Comparison of ENCODE assay signal across 25 cellular contexts in the genomic region with DNA sequence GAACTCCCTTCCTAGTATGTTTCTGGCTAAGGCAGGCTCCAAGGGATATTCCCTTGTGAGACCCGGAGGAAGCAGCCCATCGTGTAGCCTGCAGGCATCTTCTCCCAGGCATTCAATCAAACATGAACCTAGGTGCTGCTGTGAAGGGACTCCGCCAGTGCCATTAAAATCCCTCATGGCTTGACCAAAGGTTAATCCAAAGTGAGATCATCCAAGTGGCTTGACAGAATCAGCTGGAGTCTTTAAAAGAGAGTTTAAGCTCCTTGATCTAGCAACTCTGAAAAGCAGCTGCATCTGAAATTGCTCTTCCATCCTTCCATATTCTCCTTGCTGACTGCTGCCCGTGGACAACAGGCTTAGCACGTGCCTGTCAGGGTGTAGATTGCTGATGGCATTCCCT.
"Had no signal": no experiment of that assay in that cellular context is flagged by ENCODE, and none has a peak within 500 bp of the region (broad histone marks: within the 10 kb centered on the region; RNA-seq: fewer than 3 reads in every experiment).

No MANE protein-coding gene starts in this region.

- H3K4me3 ChIP-seq: esophagus squamous epithelium, ovary, sigmoid colon, smooth muscle cell, suprapubic skin, tibial artery had no signal

- H3K9me3 ChIP-seq: esophagus squamous epithelium, ovary, sigmoid colon, suprapubic skin, tibial artery had no signal

- H3K27ac ChIP-seq: epithelial cell of prostate, esophagus squamous epithelium, ovary, suprapubic skin, tibial artery had no signal

- H3K4me1 ChIP-seq: esophagus squamous epithelium, suprapubic skin, tibial artery had no signal

- FAIRE-seq: astrocyte, colon, endometrium had no signal

- DNase-seq: activated B cell treated with CpG ODN at 0.5 μM for 24 hours; activated CD4-positive, alpha-beta T cell treated with anti-CD3 and anti-CD28 coated beads, Interleukin-2, amount 50 U/mL, for 1 hour; activated CD8-positive, alpha-beta T cell treated with anti-CD3 and anti-CD28 coated beads for 36 hours; activated gamma-delta T cell treated with Interleukin-2 at 50 U/mL for 16 hours; activated naive CD4-positive, alpha-beta T cell treated with anti-CD3 and anti-CD28 coated beads, Interleukin-2, amount 50 U/mL, for 16 hours; activated T-cell treated with anti-CD3 and anti-CD28 coated beads, Interleukin-2, amount 50 U/mL, for 4 hours; amniotic stem cell; effector CD8-positive, alpha-beta T cell; esophagus squamous epithelium; foreskin melanocyte; left cardiac atrium; ovary; sigmoid colon; stimulated activated CD4-positive, alpha-beta T cell treated with anti-CD3 and anti-CD28 coated beads, Interleukin-2, amount 100 ng/mL, for 24 hours; stimulated activated naive CD4-positive, alpha-beta T cell; T-cell; tibial artery had no signal

- ATAC-seq: activated CD8-positive, alpha-beta T cell treated with anti-CD3 and anti-CD28 coated beads for 36 hours; activated T-cell treated with anti-CD3 and anti-CD28 coated beads, Interleukin-2, amount 50 U/mL, for 4 hours; activated T-helper 17 cell treated with anti-CD3 and anti-CD28 coated beads, Interleukin-2, amount 50 U/mL, for 72 hours; left cardiac atrium; natural killer cell treated with Interleukin-12 subunit alpha and Interleukin-12 subunit beta and Interleukin-15 and Interleukin-18, amount 100 ng/mL, for 72 hours; T-cell had no signal

- H3K27me3 ChIP-seq: ovary, sigmoid colon, suprapubic skin, tibial artery had no signal

- H3K36me3 ChIP-seq: esophagus squamous epithelium, ovary, sigmoid colon, suprapubic skin, tibial artery had no signal
